Comparison of ENCODE assay signal across 12 cellular contexts in genomic region chr12:12481636-12482035, GRCh38.
DNase-seq lines count a peak whose midpoint lies in the region; ATAC-seq lines count a peak whose summit lies in the region.
"Had no signal": no experiment of that assay in that cellular context is flagged by ENCODE, and none has a peak within 500 bp of the region (broad histone marks: within the 10 kb centered on the region; RNA-seq: fewer than 3 reads in every experiment).

No MANE protein-coding gene starts in this region.

- intact Hi-C loops in CD4-positive, alpha-beta memory T cell (cut with micrococcal nuclease) = loop anchor here (1.0 to 5.0 kb wide), 10 partner anchors 15 to 246 kb away; partner anchors contain the start of genes CREBL2 and GPR19
- intact Hi-C loops in naive thymus-derived CD4-positive, alpha-beta T cell (cut with micrococcal nuclease) = loop anchor here (1.0 to 10.0 kb wide), 19 partner anchors 7 to 621 kb away; partner anchors contain the start of genes GPR19 (in 2 of the 2), CDKN1B (in 1 of the 2), CREBL2 (in 1 of the 2) and DUSP16 (in 1 of the 2)

- CTCF ChIA-PET in CD4-positive, alpha-beta memory T cell (lab: Charles Lee; ENCODE audit: partially characterized antibody) = interaction anchor here (0.6 to 5.0 kb wide), 16 partner anchors 11 to 255 kb away, joined by 3 to 41 read pairs (median 4); partner anchors contain the start of gene DUSP16
- CTCF ChIA-PET in naive thymus-derived CD4-positive, alpha-beta T cell (lab: Charles Lee) = interaction anchor here (0.6 to 1.4 kb wide), 5 partner anchors 15 to 124 kb away, joined by 3 read pairs; partner anchors contain the start of gene DUSP16

- H3K27ac Mint-ChIP-seq in CD4-positive, alpha-beta memory T cell = peak overlapping the region; percentile 88 to 100 (median 97)
- H3K27ac Mint-ChIP-seq in activated naive CD8-positive, alpha-beta T cell treated with anti-CD3 and anti-CD28 coated beads for 36 hours = peak overlapping the region; percentile 92
- peak overlapping the region; percentile 94 to 99 (median 96) for H3K27ac Mint-ChIP-seq in naive thymus-derived CD4-positive, alpha-beta T cell
- H3K27ac Mint-ChIP-seq: neural progenitor cell had no signal

- H3K4me3 Mint-ChIP-seq in CD4-positive, alpha-beta memory T cell = peak overlapping the region; percentile 12 to 90 (median 83)
- H3K4me3 Mint-ChIP-seq in activated naive CD8-positive, alpha-beta T cell treated with anti-CD3 and anti-CD28 coated beads for 36 hours = no peak overlapping the region
- H3K4me3 Mint-ChIP-seq in naive thymus-derived CD4-positive, alpha-beta T cell = peak overlapping the region in 9 of 10 donors; percentile 11 to 87 (median 76)
- H3K4me3 Mint-ChIP-seq: neural progenitor cell had no signal

- in situ Hi-C loops in KBM-7 (cut with MboI; ENCODE audit: low pct_unique_long_range_greater_than_20kb, low sequenced_read_pairs) = no loop called here

- peaks cover 47 to 53% of the 10 kb centered on the region in 2 donors for H3K36me3 Mint-ChIP-seq in CD4-positive, alpha-beta memory T cell
- peaks cover 66% of the 10 kb centered on the region for H3K36me3 Mint-ChIP-seq in activated naive CD8-positive, alpha-beta T cell treated with anti-CD3 and anti-CD28 coated beads for 36 hours
- peaks cover 6 to 53% (median 41%) of the 10 kb centered on the region in 5 donors for H3K36me3 Mint-ChIP-seq in naive thymus-derived CD4-positive, alpha-beta T cell

- ATAC-seq in naive thymus-derived CD4-positive, alpha-beta T cell = peak; percentile 71
- no peak for ATAC-seq in HG03565 (IDR thresholded peaks at IDR 0.05; ENCODE audit: unreplicated experiment)
- ATAC-seq: Right ventricle myocardium inferior had no signal

- H3K9me3 ChIP-seq in CD4-positive, alpha-beta memory T cell (ENCODE audit: control insufficient read depth in 1 of 2, low read length in 2 of 2) = no peaks in the 10 kb centered on the region
- no peaks in the 10 kb centered on the region for H3K9me3 ChIP-seq in naive thymus-derived CD4-positive, alpha-beta T cell (ENCODE audit: control insufficient read depth in 2 of 3, low read length in 3 of 3)
- H3K9me3 ChIP-seq: suprapubic skin had no signal

- peaks cover 0 to 2% (median 0%) of the 10 kb centered on the region in 8 donors for H3K9me3 Mint-ChIP-seq in CD4-positive, alpha-beta memory T cell
- no peaks in the 10 kb centered on the region for H3K9me3 Mint-ChIP-seq in activated naive CD8-positive, alpha-beta T cell treated with anti-CD3 and anti-CD28 coated beads for 36 hours
- no peaks in the 10 kb centered on the region for H3K9me3 Mint-ChIP-seq in naive thymus-derived CD4-positive, alpha-beta T cell
- H3K9me3 Mint-ChIP-seq: neural progenitor cell had no signal

- H3K27me3 Mint-ChIP-seq in CD4-positive, alpha-beta memory T cell = no peaks in the 10 kb centered on the region
- no peaks in the 10 kb centered on the region for H3K27me3 Mint-ChIP-seq in activated naive CD8-positive, alpha-beta T cell treated with anti-CD3 and anti-CD28 coated beads for 36 hours
- H3K27me3 Mint-ChIP-seq in naive thymus-derived CD4-positive, alpha-beta T cell = no peaks in the 10 kb centered on the region

- H3K4me1 Mint-ChIP-seq in CD4-positive, alpha-beta memory T cell = peaks cover 34 to 85% (median 52%) of the 10 kb centered on the region in 4 donors
- H3K4me1 Mint-ChIP-seq in activated naive CD8-positive, alpha-beta T cell treated with anti-CD3 and anti-CD28 coated beads for 36 hours = peaks cover 44% of the 10 kb centered on the region
- H3K4me1 Mint-ChIP-seq in naive thymus-derived CD4-positive, alpha-beta T cell = peaks cover 13 to 59% (median 48%) of the 10 kb centered on the region in 7 donors
- H3K4me1 Mint-ChIP-seq: neural progenitor cell had no signal

- H3K4me1 ChIP-seq in CD4-positive, alpha-beta memory T cell (ENCODE audit: insufficient read depth, low read length) = peaks cover 61% of the 10 kb centered on the region
- peaks cover 25 to 26% of the 10 kb centered on the region in 2 donors for H3K4me1 ChIP-seq in naive thymus-derived CD4-positive, alpha-beta T cell (ENCODE audit: control insufficient read depth in 2 of 2, insufficient read depth in 2 of 2, low read length in 2 of 2)
- H3K4me1 ChIP-seq: suprapubic skin had no signal

- peaks cover 32% of the 10 kb centered on the region for H3K36me3 ChIP-seq in CD4-positive, alpha-beta memory T cell (ENCODE audit: insufficient read depth, low read length)
- peaks cover 0 to 29% (median 4%) of the 10 kb centered on the region in 3 experiments for H3K36me3 ChIP-seq in naive thymus-derived CD4-positive, alpha-beta T cell (ENCODE audit: control insufficient read depth in 2 of 3, insufficient read depth in 3 of 3, low read length in 3 of 3)
- H3K36me3 ChIP-seq: neural progenitor cell had no signal

- peak overlapping the region; percentile 88 for H3K27ac ChIP-seq in CD4-positive, alpha-beta memory T cell (ENCODE audit: low read depth, low read length)
- peak overlapping the region; percentile 86 for H3K27ac ChIP-seq in naive thymus-derived CD4-positive, alpha-beta T cell (ENCODE audit: low read depth, low read length)
- H3K27ac ChIP-seq: neural progenitor cell, suprapubic skin had no signal

- POLR2A ChIA-PET in CD4-positive, alpha-beta memory T cell (lab: Charles Lee; ENCODE audit: partially characterized antibody) = interaction anchor here (0.6 to 39.3 kb wide), 38 partner anchors 8 to 257 kb away, joined by 3 to 970 read pairs (median 6); partner anchors contain the start of genes BORCS5, CDKN1B, CREBL2 and DUSP16
- POLR2A ChIA-PET in naive thymus-derived CD4-positive, alpha-beta T cell (lab: Charles Lee) = interaction anchor here (0.6 to 4.5 kb wide), 22 partner anchors 9 to 256 kb away, joined by 3 to 48 read pairs (median 5); partner anchors contain the start of genes BORCS5, CDKN1B, CREBL2 and DUSP16

- no peak overlapping the region for H3K4me3 ChIP-seq in CD4-positive, alpha-beta memory T cell (ENCODE audit: low read length in 2 of 2)
- peak overlapping the region; percentile 27 for H3K4me3 ChIP-seq in naive thymus-derived CD4-positive, alpha-beta T cell (ENCODE audit: low read length)
- H3K4me3 ChIP-seq: neural progenitor cell, suprapubic skin had no signal

- H3K27me3 ChIP-seq in CD4-positive, alpha-beta memory T cell (ENCODE audit: insufficient read depth, low read length) = no peaks in the 10 kb centered on the region
- H3K27me3 ChIP-seq in naive thymus-derived CD4-positive, alpha-beta T cell (ENCODE audit: control insufficient read depth in 2 of 2, insufficient read depth in 2 of 2, low read length in 2 of 2) = no peaks in the 10 kb centered on the region
- H3K27me3 ChIP-seq: neural progenitor cell, suprapubic skin had no signal

- DNase-seq in CD4-positive, alpha-beta memory T cell = peak; percentile 64 to 79 (median 70)
- DNase-seq in KBM-7 (peak; percentile 15), NCI-H2171 (lab: John Stamatoyannopoulos, UW) (no peak), CD1c-positive myeloid dendritic cell (ENCODE audit: extremely low spot score) (no peak)
- DNase-seq in activated naive CD8-positive, alpha-beta T cell treated with anti-CD3 and anti-CD28 coated beads for 36 hours = no peak
- peak in 7 of 9 donors; percentile 54 to 83 (median 66) for DNase-seq in naive thymus-derived CD4-positive, alpha-beta T cell
- DNase-seq: mammary epithelial cell, NCI-H2227 treated with DMSO at 0.1 percent for 48 hours had no signal

Comparison
In these comparisons a context has a peak if more than half of its experiments do, and no peak if none do; other contexts are left out.
1. DNase-seq: peak in CD4-positive, alpha-beta memory T cell (5 of 5), KBM-7 (single experiment) and naive thymus-derived CD4-positive, alpha-beta T cell (7 of 9); none in activated naive CD8-positive, alpha-beta T cell treated with anti-CD3 and anti-CD28 coated beads for 36 hours (single experiment), NCI-H2171 (single experiment) and CD1c-positive myeloid dendritic cell (single experiment).
2. Peak in every context shown above with its lines, with median percentiles within 50 percentile points of each other: H3K27ac Mint-ChIP-seq.